ENCODE assay signal across 8 cellular contexts in genomic region chr4:165398570-165398969, GRCh38. TPM values are rescaled to one million over a fixed set of nuclear protein-coding genes. Genes with fewer than 3 reads are reported as not detected.
A peak's percentile ranks its signal among the peaks of the same experiment; 100 is the strongest.
DNase-seq lines count a peak whose midpoint lies in the region; ATAC-seq and TF ChIP-seq lines count a peak whose summit lies in the region.

No MANE protein-coding gene starts in this region.

- no peaks in the 10 kb centered on the region for H3K9me3 ChIP-seq in left ventricle myocardium inferior (replicated peaks)

- ATAC-seq in GM18519 (IDR thresholded peaks at IDR 0.05; ENCODE audit: low FRiP score, unreplicated experiment), result peak; percentile 57
- no peak for ATAC-seq in GM19395 (IDR thresholded peaks at IDR 0.05; ENCODE audit: unreplicated experiment)

- DNase-seq in NCI-H1105 (lab: John Stamatoyannopoulos, UW) (peak; percentile 90), SW 1271 (lab: John Stamatoyannopoulos, UW) (peak; percentile 8 to 45), lung microvascular endothelial cell (ENCODE audit: low read depth in 2 of 2) (peak; percentile 1 to 45), CD1c-positive myeloid dendritic cell (ENCODE audit: extremely low spot score) (no peak), left ventricle myocardium inferior (no peak), HK-2 (ENCODE audit: unreplicated experiment) (no peak)

- H3K4me1 ChIP-seq in left ventricle myocardium inferior, result no peaks in the 10 kb centered on the region

- H3K4me3 ChIP-seq in left ventricle myocardium inferior, result no peak overlapping the region

- H3K27me3 ChIP-seq in left ventricle myocardium inferior (ENCODE audit: low read depth), result no peaks in the 10 kb centered on the region

- TF ChIP-seq CTCF in left ventricle myocardium inferior (IDR thresholded peaks at IDR 0.05; ENCODE audit: borderline replicate concordance), result no peak

- no peak overlapping the region for H3K27ac ChIP-seq in left ventricle myocardium inferior (replicated peaks)

- no peaks in the 10 kb centered on the region for H3K36me3 ChIP-seq in left ventricle myocardium inferior

- intact Hi-C loops in left ventricle myocardium inferior (cut with micrococcal nuclease), result no loop called here

RNA-seq across cellular contexts. Expression of gene CPE, which starts 19.8 kb away (rescaled TPM):
- total RNA-seq in lung microvascular endothelial cell (1.1 and 1.4 TPM in 2 replicates), left ventricle myocardium inferior (43.2 TPM)

Comparison
In these comparisons a context has a peak if more than half of its experiments do, and no peak if none do; other contexts are left out.
1. DNase-seq: peak in NCI-H1105 (single experiment), SW 1271 (2 of 2) and lung microvascular endothelial cell (2 of 2); none in CD1c-positive myeloid dendritic cell (single experiment), left ventricle myocardium inferior (single experiment) and HK-2 (single experiment).
2. RNA of gene CPE, which starts 19.8 kb away (total RNA-seq): 43.2 TPM in left ventricle myocardium inferior (single experiment); 1.1 to 1.4 TPM in lung microvascular endothelial cell; every median in the first group is over 10 times any median in the second.